ENCODE assay signal across 12 cellular contexts in the genomic region with DNA sequence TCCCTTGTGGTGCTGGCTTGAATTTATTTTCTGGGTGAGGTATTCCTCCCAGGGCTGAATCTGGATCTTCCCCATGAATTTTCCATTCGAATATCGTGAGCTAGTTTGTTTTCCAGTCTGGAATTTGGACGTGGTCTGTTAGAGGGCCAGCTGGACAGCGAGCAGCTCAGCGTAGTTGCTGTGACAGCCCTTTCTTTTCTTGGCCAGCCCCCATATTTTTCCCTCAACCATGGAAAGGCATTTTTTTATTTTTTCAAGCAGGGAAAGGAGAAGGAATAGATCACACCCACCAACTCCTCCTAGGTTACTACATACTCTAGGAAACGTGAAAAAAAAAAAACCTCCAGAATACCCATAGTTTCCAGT.
DNase-seq lines count a peak whose midpoint lies in the region; ATAC-seq and TF ChIP-seq lines count a peak whose summit lies in the region.
"Had no signal": no experiment of that assay in that cellular context is flagged by ENCODE, and none has a peak within 500 bp of the region (broad histone marks: within the 10 kb centered on the region; RNA-seq: fewer than 3 reads in every experiment).

No MANE protein-coding gene starts in this region.

- H3K79me2 ChIP-seq in osteoblast (ENCODE audit: insufficient read depth, low read length): peaks cover 12% of the 10 kb centered on the region

- no peak for DNase-seq in activated T-cell treated with anti-CD3 and anti-CD28 coated beads, Interleukin-2, amount 50 U/mL, for 72 hours
- DNase-seq in activated T-cell treated with anti-CD3 and anti-CD28 coated beads, Interleukin-2, amount 50 U/mL, for 1 hour: no peak
- DNase-seq in heart right ventricle (peak; percentile 55 to 85), osteoblast (ENCODE audit: insufficient read length, low spot score, missing footprints) (peak; percentile 61), uterus (peak; percentile 80 to 85), HUDEP-2 (lab: John Stamatoyannopoulos, UW; ENCODE audit: unreplicated experiment in 76 of 76) (no peak), HT-29 (ENCODE audit: low spot score) (no peak)
- DNase-seq in CD8-positive, alpha-beta memory T cell: no peak
- DNase-seq: activated CD4-positive, alpha-beta T cell treated with anti-CD3 and anti-CD28 coated beads, Interleukin-2, amount 50 U/mL, for 1 hour; KBM-7; SIG-M5; stimulated activated naive CD4-positive, alpha-beta T cell had no signal

- no peak overlapping the region for H2AFZ ChIP-seq in osteoblast (ENCODE audit: low read length)

- no peak for ATAC-seq in activated T-cell treated with anti-CD3 and anti-CD28 coated beads, Interleukin-2, amount 50 U/mL, for 72 hours (replicated peaks in 1 of 2)
- ATAC-seq in heart right ventricle: peak; percentile 76 to 94 (median 84)

- no peaks in the 10 kb centered on the region for H4K20me1 ChIP-seq in osteoblast (ENCODE audit: insufficient read depth, low read length)

- peaks cover 0 to 96% (median 19%) of the 10 kb centered on the region in 9 donors for H3K36me3 ChIP-seq in heart right ventricle
- no peaks in the 10 kb centered on the region for H3K36me3 ChIP-seq in osteoblast (ENCODE audit: insufficient read depth, low read length)
- H3K36me3 ChIP-seq in uterus: no peaks in the 10 kb centered on the region
- peaks cover 9% of the 10 kb centered on the region for H3K36me3 ChIP-seq in CD8-positive, alpha-beta memory T cell (ENCODE audit: insufficient read depth, low read length)

- TF ChIP-seq CTCF in heart right ventricle (IDR thresholded peaks at IDR 0.05) (no peak), osteoblast (IDR thresholded peaks at IDR 0.05; ENCODE audit: extremely low read depth, low read depth, low read length) (no peak), uterus (IDR thresholded peaks at IDR 0.05) (peak in 1 of 4 experiments; percentile 39)

- H3K9me3 Mint-ChIP-seq in activated T-cell treated with anti-CD3 and anti-CD28 coated beads, Interleukin-2, amount 50 U/mL, for 72 hours: peaks cover 2 to 3% of the 10 kb centered on the region in 2 donors
- H3K9me3 Mint-ChIP-seq in CD8-positive, alpha-beta memory T cell: no peaks in the 10 kb centered on the region

- H3K9me3 ChIP-seq in heart right ventricle: no peaks in the 10 kb centered on the region
- H3K9me3 ChIP-seq in osteoblast (ENCODE audit: low read depth, low read length): no peaks in the 10 kb centered on the region
- no peaks in the 10 kb centered on the region for H3K9me3 ChIP-seq in uterus
- H3K9me3 ChIP-seq in CD8-positive, alpha-beta memory T cell (ENCODE audit: low read length): no peaks in the 10 kb centered on the region

- POLR2A ChIA-PET in CD8-positive, alpha-beta memory T cell (lab: Charles Lee): interaction anchor here (0.5 kb wide), 1 partner anchor 93 kb away, joined by 4 read pairs; no protein-coding TSS in a partner anchor

- H3K4me1 Mint-ChIP-seq in activated T-cell treated with anti-CD3 and anti-CD28 coated beads, Interleukin-2, amount 50 U/mL, for 72 hours (ENCODE audit: low read depth): peaks cover 55% of the 10 kb centered on the region
- H3K4me1 Mint-ChIP-seq in CD8-positive, alpha-beta memory T cell: peaks cover 38 to 72% (median 56%) of the 10 kb centered on the region in 3 donors

- intact Hi-C loops in heart right ventricle (cut with DNase I): no loop called here
- intact Hi-C loops in uterus (cut with DNase I; ENCODE audit: low total_unique reads): no loop called here

- H3K27me3 ChIP-seq in heart right ventricle: no peaks in the 10 kb centered on the region
- no peaks in the 10 kb centered on the region for H3K27me3 ChIP-seq in osteoblast (ENCODE audit: insufficient read depth, low read length)
- H3K27me3 ChIP-seq in uterus: no peaks in the 10 kb centered on the region
- no peaks in the 10 kb centered on the region for H3K27me3 ChIP-seq in CD8-positive, alpha-beta memory T cell (ENCODE audit: insufficient read depth, low read length, poor library complexity, severe bottlenecking)

- H3K27ac ChIP-seq in heart right ventricle (peak overlapping the region; percentile 68 to 85 (median 78)), osteoblast (ENCODE audit: low read depth, low read length) (peak overlapping the region; percentile 71), uterus (peak overlapping the region; percentile 86 to 97)
- no peak overlapping the region for H3K27ac ChIP-seq in CD8-positive, alpha-beta memory T cell (ENCODE audit: low read depth, low read length)

- peaks cover 19 to 94% (median 76%) of the 10 kb centered on the region in 9 donors for H3K4me1 ChIP-seq in heart right ventricle
- peaks cover 16% of the 10 kb centered on the region for H3K4me1 ChIP-seq in osteoblast (ENCODE audit: insufficient read depth, low read length)
- H3K4me1 ChIP-seq in uterus: peaks cover 0 to 28% of the 10 kb centered on the region in 2 donors
- H3K4me1 ChIP-seq in CD8-positive, alpha-beta memory T cell (ENCODE audit: insufficient read depth, low read length): peaks cover 27% of the 10 kb centered on the region

- no peak for TF ChIP-seq POLR2A in uterus (IDR thresholded peaks at IDR 0.05)

- no peaks in the 10 kb centered on the region for H3K27me3 Mint-ChIP-seq in activated T-cell treated with anti-CD3 and anti-CD28 coated beads, Interleukin-2, amount 50 U/mL, for 72 hours (ENCODE audit: low read depth)
- H3K27me3 Mint-ChIP-seq in CD8-positive, alpha-beta memory T cell: no peaks in the 10 kb centered on the region

- H3K4me2 ChIP-seq in osteoblast (ENCODE audit: insufficient read depth, low read length): peak overlapping the region; percentile 64

- H3K4me3 ChIP-seq in heart right ventricle (peak overlapping the region in 3 of 10 donors; percentile 1 to 29 (median 18)), osteoblast (ENCODE audit: insufficient read depth, low read length) (no peak overlapping the region), uterus (no peak overlapping the region)
- no peak overlapping the region for H3K4me3 ChIP-seq in CD8-positive, alpha-beta memory T cell (ENCODE audit: low read length)

- H3K4me3 Mint-ChIP-seq in activated T-cell treated with anti-CD3 and anti-CD28 coated beads, Interleukin-2, amount 50 U/mL, for 72 hours: no peak overlapping the region
- H3K4me3 Mint-ChIP-seq in CD8-positive, alpha-beta memory T cell: no peak overlapping the region

- peak overlapping the region; percentile 87 for H3K27ac Mint-ChIP-seq in activated T-cell treated with anti-CD3 and anti-CD28 coated beads, Interleukin-2, amount 50 U/mL, for 72 hours
- peak overlapping the region in 3 of 8 donors; percentile 34 to 65 (median 51) for H3K27ac Mint-ChIP-seq in CD8-positive, alpha-beta memory T cell

- H3K36me3 Mint-ChIP-seq in activated T-cell treated with anti-CD3 and anti-CD28 coated beads, Interleukin-2, amount 50 U/mL, for 72 hours (ENCODE audit: insufficient read depth in 2 of 2): peaks cover 15 to 32% of the 10 kb centered on the region in 2 donors
- H3K36me3 Mint-ChIP-seq in CD8-positive, alpha-beta memory T cell: peaks cover 9 to 66% (median 27%) of the 10 kb centered on the region in 3 donors

- CTCF ChIA-PET in CD8-positive, alpha-beta memory T cell (lab: Charles Lee): interaction anchor here (0.5 to 1.3 kb wide), 2 partner anchors 18 to 110 kb away, joined by 3 read pairs; no protein-coding TSS in a partner anchor

- WGBS in heart right ventricle, 2 donors: 12 to 24% methylated on average over 6 of the region's 6 CpGs

Comparison
In these comparisons a context has a peak if more than half of its experiments do, and no peak if none do; other contexts are left out.
1. ATAC-seq: peak in heart right ventricle (8 of 8); none in activated T-cell treated with anti-CD3 and anti-CD28 coated beads, Interleukin-2, amount 50 U/mL, for 72 hours (0 of 2).
2. DNase-seq: peak in heart right ventricle (2 of 2), osteoblast (single experiment) and uterus (2 of 2); none in activated T-cell treated with anti-CD3 and anti-CD28 coated beads, Interleukin-2, amount 50 U/mL, for 72 hours (0 of 2), activated T-cell treated with anti-CD3 and anti-CD28 coated beads, Interleukin-2, amount 50 U/mL, for 1 hour (single experiment), HUDEP-2 (0 of 76), CD8-positive, alpha-beta memory T cell (0 of 5) and HT-29 (single experiment).